In the genomic region with DNA sequence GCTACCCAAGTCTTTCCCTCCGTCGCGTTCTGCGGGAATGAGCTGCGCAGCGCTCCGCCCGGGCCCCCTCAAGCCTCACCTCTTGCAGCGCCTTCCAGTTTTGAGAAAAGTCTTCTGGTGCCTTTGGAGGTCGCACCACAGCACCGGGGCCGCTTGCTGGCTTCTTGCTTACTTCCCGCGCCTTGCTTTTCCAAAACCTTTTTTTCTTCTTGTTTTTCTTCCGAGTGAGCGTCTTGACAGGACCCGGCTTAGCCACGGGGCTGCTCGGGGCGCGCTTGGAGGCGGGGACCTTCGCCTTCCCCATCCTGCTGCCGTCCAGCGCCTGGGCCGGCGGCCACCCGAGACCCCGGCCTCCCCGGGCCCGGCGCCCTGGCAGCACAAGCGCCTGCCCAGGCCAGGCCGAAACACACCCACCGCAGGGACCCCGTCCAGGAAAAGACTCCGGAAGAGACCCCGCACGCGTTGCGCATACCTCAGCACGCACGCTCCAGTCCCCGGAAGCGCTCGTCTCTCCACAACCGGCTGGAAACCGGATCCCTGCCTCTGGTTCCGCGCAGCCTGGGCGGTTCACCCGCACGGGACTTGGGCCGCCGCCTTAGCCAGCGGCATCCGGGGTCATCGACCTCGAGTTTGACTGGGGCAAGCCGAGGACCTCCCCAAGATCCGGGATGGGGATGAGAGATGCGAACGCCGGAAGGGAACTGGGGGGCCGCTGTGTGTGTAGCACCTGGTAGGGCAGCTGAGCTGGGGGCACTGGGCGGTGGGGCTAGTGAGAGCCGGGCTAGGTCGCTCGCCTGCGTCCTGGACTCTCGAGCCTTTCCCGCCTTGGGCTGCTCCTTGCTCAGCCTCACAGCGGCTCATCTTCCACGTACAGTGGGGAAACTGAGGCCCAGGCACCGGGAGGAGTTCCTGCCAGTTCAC, we compare ENCODE assay signal across 1 cellular context.
TF ChIP-seq lines count a peak whose summit lies in the region.

TSS of gene REXO4 (minus strand) at position 470 of the 921 bp plus-strand sequence. CDS start at position 304, 166 bp downstream.

TF ChIP-seq in K562, 482 proteins besides CTCF, POLR2A, EP300 and RAD21 (continued from another document and continues in another):
- TF ChIP-seq SIX5 (IDR thresholded peaks at IDR 0.05; ENCODE audit: borderline replicate concordance in 1 of 2, insufficient read depth in 1 of 2, low read depth in 1 of 2, low read length in 2 of 2) = peak; percentile 37 to 43; a peak in 3 of 4 replicates
- TF ChIP-seq THRAP3 (IDR thresholded peaks at IDR 0.05; ENCODE audit: borderline replicate concordance) = peak; percentile 92; the same call in 1 of the 2 replicates
- TF ChIP-seq KDM2B (CRISPR knock-in tag; IDR thresholded peaks at IDR 0.05) = no peak
- TF ChIP-seq DDX20 (tag; IDR thresholded peaks at IDR 0.05; ENCODE audit: low read depth) = no peak
- no peak for TF ChIP-seq DMBX1 (CRISPR knock-in tag; IDR thresholded peaks at IDR 0.05; ENCODE audit: borderline replicate concordance)
- TF ChIP-seq MTA3 (IDR thresholded peaks at IDR 0.05; ENCODE audit: borderline replicate concordance) = peak; percentile 95
- TF ChIP-seq, protein P1, sequence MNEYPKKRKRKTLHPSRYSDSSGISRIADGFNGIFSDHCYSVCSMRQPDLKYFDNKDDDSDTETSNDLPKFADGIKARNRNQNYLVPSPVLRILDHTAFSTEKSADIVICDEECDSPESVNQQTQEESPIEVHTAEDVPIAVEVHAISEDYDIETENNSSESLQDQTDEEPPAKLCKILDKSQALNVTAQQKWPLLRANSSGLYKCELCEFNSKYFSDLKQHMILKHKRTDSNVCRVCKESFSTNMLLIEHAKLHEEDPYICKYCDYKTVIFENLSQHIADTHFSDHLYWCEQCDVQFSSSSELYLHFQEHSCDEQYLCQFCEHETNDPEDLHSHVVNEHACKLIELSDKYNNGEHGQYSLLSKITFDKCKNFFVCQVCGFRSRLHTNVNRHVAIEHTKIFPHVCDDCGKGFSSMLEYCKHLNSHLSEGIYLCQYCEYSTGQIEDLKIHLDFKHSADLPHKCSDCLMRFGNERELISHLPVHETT (CRISPR knock-in tag; conservative IDR thresholded peaks at IDR 0.05 in 1 of 2, IDR thresholded peaks at IDR 0.05 in 1 of 2) = peak in 1 of 2 experiments; percentile 95; a peak in 2 of 4 replicates
- TF ChIP-seq NR1H2 (CRISPR knock-in tag; IDR thresholded peaks at IDR 0.05) = peak; percentile 100
- no peak for TF ChIP-seq ZNF347 (CRISPR knock-in tag; IDR thresholded peaks at IDR 0.05; ENCODE audit: low read depth)
- TF ChIP-seq, protein P2, sequence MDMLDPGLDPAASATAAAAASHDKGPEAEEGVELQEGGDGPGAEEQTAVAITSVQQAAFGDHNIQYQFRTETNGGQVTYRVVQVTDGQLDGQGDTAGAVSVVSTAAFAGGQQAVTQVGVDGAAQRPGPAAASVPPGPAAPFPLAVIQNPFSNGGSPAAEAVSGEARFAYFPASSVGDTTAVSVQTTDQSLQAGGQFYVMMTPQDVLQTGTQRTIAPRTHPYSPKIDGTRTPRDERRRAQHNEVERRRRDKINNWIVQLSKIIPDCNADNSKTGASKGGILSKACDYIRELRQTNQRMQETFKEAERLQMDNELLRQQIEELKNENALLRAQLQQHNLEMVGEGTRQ (CRISPR knock-in tag; IDR thresholded peaks at IDR 0.05) = no peak
- no peak for TF ChIP-seq BRF1 (IDR thresholded peaks at IDR 0.05; ENCODE audit: borderline replicate concordance, extremely low read depth, insufficient read length)
- TF ChIP-seq ZC3H4 (CRISPR knock-in tag; IDR thresholded peaks at IDR 0.05; ENCODE audit: borderline replicate concordance) = no peak
- no peak for TF ChIP-seq MEF2A (IDR thresholded peaks at IDR 0.05; ENCODE audit: control insufficient read depth, low read depth, low read length)
- 0 out of 2 replicates have a peak, but pooled peaks have one; percentile 15 for TF ChIP-seq JUNB (CRISPR knock-in tag; conservative IDR thresholded peaks at IDR 0.05)
- TF ChIP-seq HEY1 (CRISPR knock-in tag; IDR thresholded peaks at IDR 0.05; ENCODE audit: borderline replicate concordance) = no peak
- 0 out of 2 replicates have a peak, but pooled peaks have one; percentile 26 for TF ChIP-seq ZNF239 (CRISPR knock-in tag; IDR thresholded peaks at IDR 0.05)
- TF ChIP-seq, protein P3, sequence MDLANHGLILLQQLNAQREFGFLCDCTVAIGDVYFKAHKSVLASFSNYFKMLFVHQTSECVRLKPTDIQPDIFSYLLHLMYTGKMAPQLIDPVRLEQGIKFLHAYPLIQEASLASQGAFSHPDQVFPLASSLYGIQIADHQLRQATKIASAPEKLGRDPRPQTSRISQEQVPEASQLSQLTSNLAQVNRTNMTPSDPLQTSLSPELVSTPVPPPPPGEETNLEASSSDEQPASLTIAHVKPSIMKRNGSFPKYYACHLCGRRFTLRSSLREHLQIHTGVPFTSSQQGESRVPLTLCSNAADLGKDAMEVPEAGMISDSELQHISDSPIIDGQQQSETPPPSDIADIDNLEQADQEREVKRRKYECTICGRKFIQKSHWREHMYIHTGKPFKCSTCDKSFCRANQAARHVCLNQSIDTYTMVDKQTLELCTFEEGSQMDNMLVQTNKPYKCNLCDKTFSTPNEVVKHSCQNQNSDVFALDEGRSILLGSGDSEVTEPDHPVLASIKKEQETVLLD (IDR thresholded peaks at IDR 0.05) = peak; percentile 87
- TF ChIP-seq, protein P4, sequence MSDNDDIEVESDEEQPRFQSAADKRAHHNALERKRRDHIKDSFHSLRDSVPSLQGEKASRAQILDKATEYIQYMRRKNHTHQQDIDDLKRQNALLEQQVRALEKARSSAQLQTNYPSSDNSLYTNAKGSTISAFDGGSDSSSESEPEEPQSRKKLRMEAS (CRISPR knock-in tag; IDR thresholded peaks at IDR 0.05) = peak; percentile 89
- TF ChIP-seq U2AF1 (optimal IDR thresholded peaks at IDR 0.05; ENCODE audit: low read depth, low read length) = no peak
- no peak for TF ChIP-seq ZNF436 (CRISPR knock-in tag; IDR thresholded peaks at IDR 0.05)
- no peak for TF ChIP-seq ZNF77 (CRISPR knock-in tag; IDR thresholded peaks at IDR 0.05)
- TF ChIP-seq GATAD2B (IDR thresholded peaks at IDR 0.05; ENCODE audit: borderline replicate concordance) = peak; percentile 69; the same call in 1 of the 2 replicates
- TF ChIP-seq ELK1 (CRISPR knock-in tag; IDR thresholded peaks at IDR 0.05) = no peak
- TF ChIP-seq ZNF644 (tag; IDR thresholded peaks at IDR 0.05; ENCODE audit: low read depth) = no peak
- TF ChIP-seq MYC (IDR thresholded peaks at IDR 0.05; ENCODE audit: low read depth, low read length) = peak; percentile 98
- peak; percentile 98 for TF ChIP-seq MYC (CRISPR knock-in tag; IDR thresholded peaks at IDR 0.05; ENCODE audit: borderline replicate concordance, low read depth)
- peak; percentile 19; the same call in 1 of the 2 replicates for TF ChIP-seq MYBL2 (IDR thresholded peaks at IDR 0.05; ENCODE audit: low read depth)
- no peak for TF ChIP-seq MYBL2 (CRISPR knock-in tag; IDR thresholded peaks at IDR 0.05; ENCODE audit: borderline replicate concordance)
- TF ChIP-seq RAD51 (IDR thresholded peaks at IDR 0.05; ENCODE audit: borderline replicate concordance, low read depth) = peak; percentile 54; the same call in 1 of the 2 replicates
- TF ChIP-seq SAFB (IDR thresholded peaks at IDR 0.05; ENCODE audit: borderline replicate concordance, low read depth, low read length) = no peak
- no peak for TF ChIP-seq ARHGAP35 (IDR thresholded peaks at IDR 0.05; ENCODE audit: partially characterized antibody)
- TF ChIP-seq ZNF444 (CRISPR knock-in tag; IDR thresholded peaks at IDR 0.05) = no peak
- TF ChIP-seq CBX5 (IDR thresholded peaks at IDR 0.05; ENCODE audit: borderline replicate concordance, low read depth) = peak; percentile 35; the same call in 1 of the 2 replicates
- no peak for TF ChIP-seq KLF10 (CRISPR knock-in tag; IDR thresholded peaks at IDR 0.05)
- TF ChIP-seq SREBF2 (CRISPR knock-in tag; IDR thresholded peaks at IDR 0.05) = no peak
- no peak for TF ChIP-seq ZNF197 (CRISPR knock-in tag; IDR thresholded peaks at IDR 0.05; ENCODE audit: low read depth)
- no peak for TF ChIP-seq ZBTB9 (CRISPR knock-in tag; IDR thresholded peaks at IDR 0.05)
- peak; percentile 19; the same call in 1 of the 2 replicates for TF ChIP-seq CREB1 (IDR thresholded peaks at IDR 0.05)
- no peak; the same call in 1 of the 2 replicates for TF ChIP-seq CREB1 (CRISPR knock-in tag; IDR thresholded peaks at IDR 0.05)
- TF ChIP-seq FIP1L1 (IDR thresholded peaks at IDR 0.05; ENCODE audit: low read depth, low read length, poor library complexity, severe bottlenecking) = peak; percentile 74
- no peak for TF ChIP-seq XRCC3 (IDR thresholded peaks at IDR 0.05)
- 0 out of 2 replicates have a peak, but pooled peaks have one; percentile 42 for TF ChIP-seq MEF2D (tag; conservative IDR thresholded peaks at IDR 0.05; ENCODE audit: low read depth)
- no peak for TF ChIP-seq ZNF232 (CRISPR knock-in tag; IDR thresholded peaks at IDR 0.05)
- TF ChIP-seq, protein P5, sequence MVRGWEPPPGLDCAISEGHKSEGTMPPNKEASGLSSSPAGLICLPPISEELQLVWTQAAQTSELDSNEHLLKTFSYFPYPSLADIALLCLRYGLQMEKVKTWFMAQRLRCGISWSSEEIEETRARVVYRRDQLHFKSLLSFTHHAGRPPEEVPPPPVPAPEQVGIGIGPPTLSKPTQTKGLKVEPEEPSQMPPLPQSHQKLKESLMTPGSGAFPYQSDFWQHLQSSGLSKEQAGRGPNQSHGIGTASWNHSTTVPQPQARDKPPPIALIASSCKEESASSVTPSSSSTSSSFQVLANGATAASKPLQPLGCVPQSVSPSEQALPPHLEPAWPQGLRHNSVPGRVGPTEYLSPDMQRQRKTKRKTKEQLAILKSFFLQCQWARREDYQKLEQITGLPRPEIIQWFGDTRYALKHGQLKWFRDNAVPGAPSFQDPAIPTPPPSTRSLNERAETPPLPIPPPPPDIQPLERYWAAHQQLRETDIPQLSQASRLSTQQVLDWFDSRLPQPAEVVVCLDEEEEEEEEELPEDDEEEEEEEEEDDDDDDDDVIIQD (CRISPR knock-in tag; IDR thresholded peaks at IDR 0.05) = no peak
- TF ChIP-seq FOXJ3 (CRISPR knock-in tag; IDR thresholded peaks at IDR 0.05) = no peak
- TF ChIP-seq ZNF263 (CRISPR knock-in tag; IDR thresholded peaks at IDR 0.05; ENCODE audit: borderline replicate concordance) = peak; percentile 42; the same call in 1 of the 2 replicates
- TF ChIP-seq ZKSCAN3 (CRISPR knock-in tag; IDR thresholded peaks at IDR 0.05) = no peak
- no peak for TF ChIP-seq ZNF134 (CRISPR knock-in tag; conservative IDR thresholded peaks at IDR 0.05)
- no peak for TF ChIP-seq SNAPC5 (CRISPR knock-in tag; IDR thresholded peaks at IDR 0.05)
- TF ChIP-seq KAT7 (CRISPR knock-in tag; IDR thresholded peaks at IDR 0.05; ENCODE audit: borderline replicate concordance) = peak; percentile 39; the same call in 1 of the 2 replicates
- TF ChIP-seq LEF1 (IDR thresholded peaks at IDR 0.05) = peak; percentile 70
- TF ChIP-seq ARID4B (CRISPR knock-in tag; IDR thresholded peaks at IDR 0.05) = peak; percentile 89
- TF ChIP-seq ZBTB7A (IDR thresholded peaks at IDR 0.05; ENCODE audit: borderline replicate concordance, control insufficient read depth, low read depth, low read length) = peak; percentile 36; the same call in 1 of the 2 replicates
- no peak for TF ChIP-seq ZNF408 (CRISPR knock-in tag; IDR thresholded peaks at IDR 0.05; ENCODE audit: low read depth)
- peak; percentile 73; the same call in 1 of the 2 replicates for TF ChIP-seq TRIM28 (IDR thresholded peaks at IDR 0.05)
- no peak for TF ChIP-seq NCOA2 (IDR thresholded peaks at IDR 0.05; ENCODE audit: partially characterized antibody in 2 of 2)
